18 cellular contexts compared by ENCODE assay signal in the genomic region with DNA sequence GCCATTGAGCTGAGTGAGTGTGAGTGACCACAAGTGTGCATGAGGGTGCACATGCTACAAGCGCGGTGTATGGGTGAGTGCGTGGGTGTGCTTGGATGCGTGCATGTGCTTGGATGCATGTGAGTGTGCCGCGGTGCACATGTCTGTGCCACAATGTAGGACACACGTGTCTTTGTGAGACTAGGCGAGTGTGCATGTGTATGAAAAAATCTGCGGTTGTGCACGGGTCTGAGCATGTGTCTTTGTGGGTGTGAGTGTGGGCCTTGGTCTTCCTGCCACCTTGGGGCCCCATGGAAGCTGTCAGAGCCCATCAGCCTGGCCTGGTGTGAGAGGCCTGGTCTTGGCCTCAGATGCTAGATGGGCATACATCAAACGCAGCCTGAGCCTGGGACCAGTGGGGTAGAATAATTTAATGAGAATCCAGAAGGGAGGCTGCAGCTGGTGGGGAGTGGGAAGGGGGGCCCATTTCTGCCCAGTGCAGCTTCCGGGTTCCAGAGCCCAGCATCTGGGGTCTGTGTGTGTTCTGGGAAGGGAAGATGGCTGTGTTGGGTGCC.
"Had no signal": no experiment of that assay in that cellular context is flagged by ENCODE, and none has a peak within 500 bp of the region (broad histone marks: within the 10 kb centered on the region; RNA-seq: fewer than 3 reads in every experiment).

No MANE protein-coding gene starts in this region.

- H3K27ac ChIP-seq: brain microvascular endothelial cell, coronary artery, gastrocnemius medialis, heart left ventricle, left ventricle myocardium inferior, neutrophil, pancreas had no signal

- H3K9me3 ChIP-seq: gastrocnemius medialis, heart left ventricle, left ventricle myocardium inferior, neutrophil, pancreas had no signal

- H3K4me3 Mint-ChIP-seq: activated B cell treated with CpG ODN at 0.5 μM for 24 hours; activated CD4-positive, alpha-beta memory T cell treated with anti-CD3 and anti-CD28 coated beads, Interleukin-2, amount 10 ng/mL, durations not matched to agents 7 days and 5 days; activated naive CD4-positive, alpha-beta T cell treated with anti-CD3 and anti-CD28 coated beads for 36 hours; activated T-cell treated with anti-CD3 and anti-CD28 coated beads, Interleukin-2, amount 50 U/mL, for 24 hours; central memory CD8-positive, alpha-beta T cell; T-cell had no signal

- H3K27ac Mint-ChIP-seq: activated B cell treated with CpG ODN at 0.5 μM for 24 hours; activated CD4-positive, alpha-beta memory T cell treated with anti-CD3 and anti-CD28 coated beads, Interleukin-2, amount 10 ng/mL, durations not matched to agents 7 days and 5 days; activated naive CD4-positive, alpha-beta T cell treated with anti-CD3 and anti-CD28 coated beads for 36 hours; activated T-cell treated with anti-CD3 and anti-CD28 coated beads, Interleukin-2, amount 50 U/mL, for 24 hours had no signal

- H3K4me3 ChIP-seq: coronary artery, gastrocnemius medialis, heart left ventricle, left ventricle myocardium inferior, pancreas had no signal

- H3K36me3 Mint-ChIP-seq: T-cell had no signal

- H3K4me1 ChIP-seq: gastrocnemius medialis, pancreas had no signal

- DNase-seq: activated B cell treated with CpG ODN at 0.5 μM for 24 hours; activated CD4-positive, alpha-beta memory T cell treated with anti-CD3 and anti-CD28 coated beads, Interleukin-2, amount 10 ng/mL, durations not matched to agents 7 days and 5 days; activated CD4-positive, alpha-beta T cell treated with anti-CD3 and anti-CD28 coated beads for 48 hours; activated naive CD4-positive, alpha-beta T cell treated with anti-CD3 and anti-CD28 coated beads for 36 hours; activated T-cell treated with anti-CD3 and anti-CD28 coated beads, Interleukin-2, amount 50 U/mL, for 24 hours; anterior cingulate cortex; brain microvascular endothelial cell; gastrocnemius medialis; kidney glomerular epithelial cell; left ventricle myocardium inferior; mammary epithelial cell; pancreas; stimulated activated naive CD4-positive, alpha-beta T cell; T-cell had no signal

- H3K36me3 ChIP-seq: brain microvascular endothelial cell, gastrocnemius medialis, heart left ventricle, left ventricle myocardium inferior, neutrophil, pancreas had no signal

- H3K9me3 Mint-ChIP-seq: activated B cell treated with CpG ODN at 0.5 μM for 24 hours; activated CD4-positive, alpha-beta memory T cell treated with anti-CD3 and anti-CD28 coated beads, Interleukin-2, amount 10 ng/mL, durations not matched to agents 7 days and 5 days; activated naive CD4-positive, alpha-beta T cell treated with anti-CD3 and anti-CD28 coated beads for 36 hours; activated T-cell treated with anti-CD3 and anti-CD28 coated beads, Interleukin-2, amount 50 U/mL, for 24 hours; central memory CD8-positive, alpha-beta T cell; T-cell had no signal
